21 cellular contexts compared by ENCODE assay signal in genomic region chr6:55937227-55937626, GRCh38.
"Had no signal": no experiment of that assay in that cellular context is flagged by ENCODE, and none has a peak within 500 bp of the region (broad histone marks: within the 10 kb centered on the region; RNA-seq: fewer than 3 reads in every experiment).

No MANE protein-coding gene starts in this region.

- H3K27me3 Mint-ChIP-seq: naive B cell, type B pancreatic cell had no signal

- DNase-seq: activated gamma-delta T cell treated with Interleukin-2 at 50 U/mL for 16 hours; activated T-cell treated with anti-CD3 and anti-CD28 coated beads, Interleukin-2, amount 50 U/mL, for 1 hour; brain microvascular endothelial cell; central memory CD4-positive, alpha-beta T cell; dermis blood vessel endothelial cell; effector CD8-positive, alpha-beta T cell; erythroblast; foreskin keratinocyte; naive B cell; spleen; stimulated activated CD4-positive, alpha-beta T cell treated with anti-CD3 and anti-CD28 coated beads, Interleukin-4, amount 100 ng/mL, for 1 hour; stimulated activated naive CD4-positive, alpha-beta T cell had no signal

- H3K4me1 Mint-ChIP-seq: naive B cell, neural crest cell had no signal

- H3K4me1 ChIP-seq: ascending aorta, foreskin keratinocyte, prostate gland, spleen, vagina had no signal

- H3K9me3 ChIP-seq: ascending aorta, prostate gland, spleen, thoracic aorta, vagina had no signal

- H3K36me3 Mint-ChIP-seq: naive B cell, type B pancreatic cell had no signal

- H3K27me3 ChIP-seq: ascending aorta, brain microvascular endothelial cell, foreskin keratinocyte, spleen, vagina had no signal

- H3K27ac Mint-ChIP-seq: activated naive CD4-positive, alpha-beta T cell treated with anti-CD3 and anti-CD28 coated beads, Interleukin-2, amount 50 U/mL, for 72 hours; naive B cell; type B pancreatic cell had no signal

- ATAC-seq: activated naive CD4-positive, alpha-beta T cell treated with anti-CD3 and anti-CD28 coated beads, Interleukin-2, amount 50 U/mL, for 72 hours; foreskin keratinocyte; left lobe of liver had no signal

- H3K4me3 ChIP-seq: ascending aorta, lung, prostate gland, spleen, thoracic aorta, vagina had no signal

- H3K9me3 Mint-ChIP-seq: neural crest cell had no signal

- H3K27ac ChIP-seq: ascending aorta, brain microvascular endothelial cell, foreskin keratinocyte, prostate gland, spleen, thoracic aorta, vagina had no signal

- H3K4me3 Mint-ChIP-seq: naive B cell, neural crest cell, type B pancreatic cell had no signal

- H3K36me3 ChIP-seq: ascending aorta, brain microvascular endothelial cell, prostate gland, spleen, thoracic aorta, vagina had no signal
